In the genomic region with DNA sequence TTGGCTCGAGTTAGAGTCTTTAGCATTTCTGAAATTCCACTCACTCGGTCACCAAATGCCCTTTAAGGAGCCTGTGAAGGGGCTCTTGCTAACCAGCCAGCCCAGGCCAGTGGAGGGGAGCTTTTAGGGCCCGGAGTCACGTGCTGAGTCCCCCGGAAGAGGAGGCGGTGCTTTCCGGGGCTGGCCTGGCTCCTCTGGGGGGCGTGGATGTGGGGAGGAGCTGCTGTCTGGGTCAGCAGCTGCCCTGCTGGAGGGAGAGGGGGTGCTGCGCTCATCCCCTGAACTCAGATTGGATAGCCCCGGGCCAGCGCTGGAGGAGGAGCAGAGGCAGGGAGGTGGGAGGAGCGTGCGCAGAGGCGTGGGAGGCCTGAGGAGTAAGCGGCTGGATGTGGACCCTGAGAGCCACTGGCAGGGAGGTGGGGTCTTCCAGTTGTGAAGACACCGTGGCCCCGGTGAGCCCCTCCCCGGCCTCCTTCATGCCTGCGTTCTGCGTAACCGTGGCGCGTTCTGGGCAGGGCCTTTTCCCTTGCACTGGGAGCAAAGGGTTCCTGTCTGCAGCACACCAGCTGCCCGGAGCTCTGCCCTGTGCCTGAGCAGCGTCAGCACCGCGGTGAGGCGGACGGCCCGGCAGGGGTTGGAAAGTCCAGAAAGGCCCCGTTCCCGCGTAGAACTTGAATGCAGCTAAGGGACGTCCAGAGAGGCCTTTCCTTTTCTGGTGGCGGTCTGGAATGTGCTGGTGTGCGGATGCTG, we compare ENCODE assay signal across 8 cellular contexts. TPM values are rescaled to one million over a fixed set of nuclear protein-coding genes. Genes with fewer than 3 reads are reported as not detected.
DNase-seq lines count a peak whose midpoint lies in the region; ATAC-seq lines count a peak whose summit lies in the region.

No MANE protein-coding gene starts in this region.

- H3K27me3 Mint-ChIP-seq in immature natural killer cell (ENCODE audit: low read depth in 3 of 3), result peaks cover 0 to 3% (median 3%) of the 10 kb centered on the region in 3 donors

- H3K4me1 Mint-ChIP-seq in immature natural killer cell, result peaks cover 62 to 66% of the 10 kb centered on the region in 2 donors

- peak overlapping the region; percentile 81 to 90 (median 84) for H3K27ac Mint-ChIP-seq in immature natural killer cell

- peaks cover 4 to 11% (median 6%) of the 10 kb centered on the region in 3 donors for H3K36me3 Mint-ChIP-seq in immature natural killer cell

- ATAC-seq in HG02943 (IDR thresholded peaks at IDR 0.05; ENCODE audit: low read depth, unreplicated experiment) (peak; percentile 84), HG03280 (IDR thresholded peaks at IDR 0.05; ENCODE audit: unreplicated experiment) (no peak), HG02885 (IDR thresholded peaks at IDR 0.05; ENCODE audit: poor library complexity, unreplicated experiment) (no peak)
- peak; percentile 73 to 78 for ATAC-seq in activated CD4-positive, CD25-positive, alpha-beta regulatory T cell treated with anti-CD3 and anti-CD28 coated beads, Interleukin-2, amount 50 U/mL, for 24 hours

- H3K4me3 ChIP-seq in skeletal muscle cell (ENCODE audit: low read depth, low read length), result peak overlapping the region; percentile 53

- H3K4me3 Mint-ChIP-seq in immature natural killer cell, result peak overlapping the region; percentile 73 to 82 (median 77)

- H3K9me3 Mint-ChIP-seq in immature natural killer cell, result no peaks in the 10 kb centered on the region

- peak; percentile 78 for DNase-seq in Daoy (ENCODE audit: low read depth)
- DNase-seq in cerebellum (ENCODE audit: low spot score), result peak; percentile 72
- peak; percentile 77 to 79 (median 77) for DNase-seq in immature natural killer cell
- DNase-seq in skeletal muscle cell (ENCODE audit: low read depth), result peak; percentile 87

RNA-seq across cellular contexts. Expression of a gene that starts 19.7 kb away (rescaled TPM):
- 68.7 and 80.6 TPM in 2 replicates for total RNA-seq in Daoy (2014; rRNA removed; shearing (Covaris generic))
- total RNA-seq in cerebellum, result 29.5 TPM
- polyA plus RNA-seq in immature natural killer cell, result 10 to 100 TPM; 60.7 to 76.0 (median 72.9) TPM

RNA-seq across cellular contexts. Expression of a gene that starts 37.6 kb away (rescaled TPM):
- total RNA-seq in Daoy (2014; rRNA removed; shearing (Covaris generic)), result 3.2 and 4.9 TPM in 2 replicates
- 14.8 TPM for total RNA-seq in cerebellum
- polyA plus RNA-seq in immature natural killer cell, result 1 to 10 TPM; 3.2 to 7.0 (median 4.0) TPM

Comparison
In these comparisons a context has a peak if more than half of its experiments do, and no peak if none do; other contexts are left out.
1. ATAC-seq: peak in HG02943 (single experiment) and activated CD4-positive, CD25-positive, alpha-beta regulatory T cell treated with anti-CD3 and anti-CD28 coated beads, Interleukin-2, amount 50 U/mL, for 24 hours (2 of 2); none in HG03280 (single experiment) and HG02885 (single experiment).
2. Peak in every context shown above with its lines, with median percentiles within 50 percentile points of each other: DNase-seq.